ENCODE assay signal across 12 cellular contexts in the genomic region with DNA sequence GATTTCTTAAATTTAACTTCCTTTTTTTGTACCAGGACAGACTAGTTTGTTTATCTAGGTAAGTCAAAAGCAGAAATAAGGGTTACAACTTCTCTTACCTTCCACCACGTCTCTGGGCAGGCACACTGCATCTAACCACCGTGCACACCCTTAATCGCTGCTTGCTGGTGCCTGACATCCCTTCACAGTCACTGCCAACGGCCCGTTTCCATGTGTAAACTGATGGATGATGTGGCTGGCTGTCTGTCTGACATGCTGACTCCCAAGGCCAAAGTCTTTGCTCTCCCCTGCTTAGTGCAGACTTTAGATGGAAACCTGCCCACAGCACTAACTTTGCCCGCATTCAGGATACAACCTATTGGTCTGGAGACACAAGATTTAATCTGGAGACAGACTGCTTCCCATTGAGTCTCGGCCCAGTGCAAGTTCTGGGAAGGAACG. TPM values are rescaled to one million over a fixed set of nuclear protein-coding genes. Genes with fewer than 3 reads are reported as not detected.
A peak's percentile ranks its signal among the peaks of the same experiment; 100 is the strongest.
DNase-seq lines count a peak whose midpoint lies in the region; ATAC-seq and TF ChIP-seq lines count a peak whose summit lies in the region.
"Had no signal": no experiment of that assay in that cellular context is flagged by ENCODE, and none has a peak within 500 bp of the region (broad histone marks: within the 10 kb centered on the region; RNA-seq: fewer than 3 reads in every experiment).

No MANE protein-coding gene starts in this region.

- CTCF ChIA-PET in activated CD4-positive, alpha-beta memory T cell treated with anti-CD3 and anti-CD28 coated beads, Interleukin-2, amount 10 ng/mL, durations not matched to agents 7 days and 5 days (lab: Charles Lee) = no interaction called here

- H3K4me3 Mint-ChIP-seq in activated CD4-positive, alpha-beta memory T cell treated with anti-CD3 and anti-CD28 coated beads, Interleukin-2, amount 10 ng/mL, durations not matched to agents 7 days and 5 days = peak overlapping the region; percentile 91

- H3K27me3 ChIP-seq in stomach = peaks cover 0 to 6% (median 0%) of the 10 kb centered on the region in 3 donors

- intact Hi-C loops in left ventricle myocardium superior (cut with micrococcal nuclease) (no loop called here), stomach (cut with DNase I; ENCODE audit: low total_unique reads) (no loop called here)

- H3K4me1 ChIP-seq in stomach = peaks cover 0 to 42% (median 13%) of the 10 kb centered on the region in 4 donors

- H3K9me3 ChIP-seq in stomach = no peaks in the 10 kb centered on the region

- POLR2A ChIA-PET in activated CD4-positive, alpha-beta memory T cell treated with anti-CD3 and anti-CD28 coated beads, Interleukin-2, amount 10 ng/mL, durations not matched to agents 7 days and 5 days (lab: Charles Lee) = interaction anchor here (1.0 kb wide), 2 partner anchors 9 to 352 kb away, joined by 3 to 5 read pairs; a partner anchor contains a TSS

- ATAC-seq in left ventricle myocardium superior (peak; percentile 75), GM18498 (IDR thresholded peaks at IDR 0.05; ENCODE audit: unreplicated experiment) (no peak), HG02571 (IDR thresholded peaks at IDR 0.05; ENCODE audit: unreplicated experiment) (no peak)

- TF ChIP-seq CTCF in stomach (IDR thresholded peaks at IDR 0.05) = no peak

- H3K36me3 Mint-ChIP-seq in activated CD4-positive, alpha-beta memory T cell treated with anti-CD3 and anti-CD28 coated beads, Interleukin-2, amount 10 ng/mL, durations not matched to agents 7 days and 5 days (ENCODE audit: low read depth) = peaks cover 38% of the 10 kb centered on the region

- no peak for TF ChIP-seq EP300 in stomach (IDR thresholded peaks at IDR 0.05)

- no peak for TF ChIP-seq POLR2A in stomach (IDR thresholded peaks at IDR 0.05)

- H3K4me1 Mint-ChIP-seq in activated CD4-positive, alpha-beta memory T cell treated with anti-CD3 and anti-CD28 coated beads, Interleukin-2, amount 10 ng/mL, durations not matched to agents 7 days and 5 days = peaks cover 83% of the 10 kb centered on the region

- H3K27ac ChIP-seq in stomach = peak overlapping the region in 3 of 5 donors; percentile 69 to 74 (median 71)
- H3K27ac ChIP-seq: 22Rv1 had no signal

- H3K36me3 ChIP-seq in stomach = no peaks in the 10 kb centered on the region

- H3K27ac Mint-ChIP-seq in activated CD4-positive, alpha-beta memory T cell treated with anti-CD3 and anti-CD28 coated beads, Interleukin-2, amount 10 ng/mL, durations not matched to agents 7 days and 5 days = peak overlapping the region; percentile 92

- H3K27me3 Mint-ChIP-seq in activated CD4-positive, alpha-beta memory T cell treated with anti-CD3 and anti-CD28 coated beads, Interleukin-2, amount 10 ng/mL, durations not matched to agents 7 days and 5 days = no peaks in the 10 kb centered on the region

- WGBS in stomach, 5 donors = 26 to 51% (median 46%) methylated on average over 8 of the region's 8 CpGs

- H3K4me3 ChIP-seq in stomach = peak overlapping the region; percentile 6 to 37 (median 22)

- peak; percentile 7 for DNase-seq in NOMO-1 treated with DMSO at 0.1 percent for 48 hours (lab: John Stamatoyannopoulos, UW; ENCODE audit: unreplicated experiment)
- no peak for DNase-seq in NOMO-1 treated with dmso at 0.1 percent for 144 hours (lab: John Stamatoyannopoulos, UW; ENCODE audit: unreplicated experiment)
- DNase-seq in activated CD4-positive, alpha-beta memory T cell treated with anti-CD3 and anti-CD28 coated beads, Interleukin-2, amount 10 ng/mL, durations not matched to agents 7 days and 5 days = peak; percentile 20
- no peak for DNase-seq in left ventricle myocardium superior
- DNase-seq in stomach = peak; percentile 24
- DNase-seq in HT-29 (ENCODE audit: low spot score) = no peak
- DNase-seq: small intestine had no signal

- H3K9me3 Mint-ChIP-seq in activated CD4-positive, alpha-beta memory T cell treated with anti-CD3 and anti-CD28 coated beads, Interleukin-2, amount 10 ng/mL, durations not matched to agents 7 days and 5 days = no peaks in the 10 kb centered on the region

RNA-seq across cellular contexts. Expression of a gene that starts 1.1 kb away (rescaled TPM):
- total RNA-seq in activated CD4-positive, alpha-beta memory T cell treated with anti-CD3 and anti-CD28 coated beads, Interleukin-2, amount 10 ng/mL, durations not matched to agents 7 days and 5 days = 100 to 1,000 TPM in 1 of 2 experiments, 10 to 100 TPM in 1; 98.2 to 100 TPM
- 17.6 TPM for total RNA-seq in left ventricle myocardium superior
- total RNA-seq in stomach = 10 to 100 TPM in 1 of 5 donors, 1 to 10 TPM in 3, under 1 TPM in 1; 0.89 to 72.9 (median 2.9) TPM
- polyA plus RNA-seq in stomach = 1 to 10 TPM; 6.3 to 9.3 (median 6.5) TPM
- not detected in 2 replicates for total RNA-seq in HT-29 (2014; rRNA removed; shearing (Covaris generic))

RNA-seq across cellular contexts. Expression of a gene that starts 53.2 kb away (rescaled TPM):
- under 1 TPM; 0.15 to 0.33 TPM for total RNA-seq in activated CD4-positive, alpha-beta memory T cell treated with anti-CD3 and anti-CD28 coated beads, Interleukin-2, amount 10 ng/mL, durations not matched to agents 7 days and 5 days
- not detected for total RNA-seq in left ventricle myocardium superior
- total RNA-seq in stomach = not detected
- polyA plus RNA-seq in stomach = not detected
- total RNA-seq in HT-29 (2014; rRNA removed; shearing (Covaris generic)) = not detected in 2 replicates
- total RNA-seq: aorta, lung microvascular endothelial cell had no signal
- polyA plus RNA-seq: aorta, small intestine had no signal

Comparison
In these comparisons a context has a peak if more than half of its experiments do, and no peak if none do; other contexts are left out.
1. DNase-seq: peak in NOMO-1 treated with DMSO at 0.1 percent for 48 hours (single experiment), activated CD4-positive, alpha-beta memory T cell treated with anti-CD3 and anti-CD28 coated beads, Interleukin-2, amount 10 ng/mL, durations not matched to agents 7 days and 5 days (single experiment) and stomach (single experiment); none in NOMO-1 treated with dmso at 0.1 percent for 144 hours (single experiment), left ventricle myocardium superior (single experiment) and HT-29 (single experiment).